In genomic region chr2:120576509-120577474, GRCh38 we compare ENCODE assay signal across 11 cellular contexts.
DNase-seq lines count a peak whose midpoint lies in the region; ATAC-seq and TF ChIP-seq lines count a peak whose summit lies in the region.
"Had no signal": no experiment of that assay in that cellular context is flagged by ENCODE, and none has a peak within 500 bp of the region (broad histone marks: within the 10 kb centered on the region; RNA-seq: fewer than 3 reads in every experiment).

No MANE protein-coding gene starts in this region.

- DNase-seq in EL (peak; percentile 80), ascending aorta (ENCODE audit: low spot score in 2 of 2) (no peak), heart left ventricle (peak; percentile 49 to 83 (median 75)), skeletal muscle cell (ENCODE audit: low read depth) (no peak), HUDEP-2 (lab: John Stamatoyannopoulos, UW; ENCODE audit: unreplicated experiment in 76 of 76) (no peak), COR-L47 (lab: John Stamatoyannopoulos, UW) (no peak), medulla oblongata (ENCODE audit: extremely low spot score) (no peak)
- DNase-seq: islet precursor cell, NCI-H1105 had no signal

- H3K4me1 ChIP-seq in ascending aorta = peaks cover 0 to 6% of the 10 kb centered on the region in 2 donors
- H3K4me1 ChIP-seq in heart left ventricle = peaks cover 3 to 30% (median 15%) of the 10 kb centered on the region in 12 donors

- H3K36me3 ChIP-seq in ascending aorta = no peaks in the 10 kb centered on the region
- no peaks in the 10 kb centered on the region for H3K36me3 ChIP-seq in heart left ventricle

- intact Hi-C loops in ascending aorta (cut with DNase I) = no loop called here
- intact Hi-C loops in heart left ventricle (cut with DNase I) = no loop called here

- H3K27ac ChIP-seq in ascending aorta (no peak overlapping the region), heart left ventricle (peak overlapping the region in 6 of 12 donors; percentile 25 to 78 (median 71))
- H3K27ac ChIP-seq: RWPE1 had no signal

- H3K4me3 ChIP-seq in ascending aorta = peak overlapping the region; percentile 45 to 60
- H3K4me3 ChIP-seq in heart left ventricle = peak overlapping the region in 11 of 12 donors; percentile 3 to 54 (median 42)
- H3K4me3 ChIP-seq in skeletal muscle cell (ENCODE audit: low read depth, low read length) = peak overlapping the region; percentile 24

- ATAC-seq in heart left ventricle (peak; percentile 49 to 85 (median 60)), HG03565 (IDR thresholded peaks at IDR 0.05; ENCODE audit: unreplicated experiment) (no peak)

- WGBS in heart left ventricle, 4 donors = 10 to 16% (median 11%) methylated on average over 26 to 51 of the region's 51 CpGs

- no peak for TF ChIP-seq POLR2A in heart left ventricle (IDR thresholded peaks at IDR 0.05)

- H3K27me3 ChIP-seq in ascending aorta = no peaks in the 10 kb centered on the region
- H3K27me3 ChIP-seq in heart left ventricle = no peaks in the 10 kb centered on the region

- TF ChIP-seq CTCF in ascending aorta (IDR thresholded peaks at IDR 0.05) (no peak), heart left ventricle (IDR thresholded peaks at IDR 0.05) (no peak)

- H3K9me3 ChIP-seq in ascending aorta (no peaks in the 10 kb centered on the region), heart left ventricle (no peaks in the 10 kb centered on the region)

Comparison
In these comparisons a context has a peak if more than half of its experiments do, and no peak if none do; other contexts are left out.
1. DNase-seq: peak in EL (single experiment) and heart left ventricle (5 of 5); none in ascending aorta (0 of 2), skeletal muscle cell (single experiment), HUDEP-2 (0 of 76), COR-L47 (single experiment) and medulla oblongata (single experiment).
2. Peak in every context shown above with its lines, with median percentiles within 50 percentile points of each other: H3K4me3 ChIP-seq.